Comparison of ENCODE assay signal across 30 cellular contexts in genomic region chr3:46918202-46918601, GRCh38. TPM values are rescaled to one million over a fixed set of nuclear protein-coding genes. Genes with fewer than 3 reads are reported as not detected.
"Had no signal": no experiment of that assay in that cellular context is flagged by ENCODE, and none has a peak within 500 bp of the region (broad histone marks: within the 10 kb centered on the region; RNA-seq: fewer than 3 reads in every experiment).

No MANE protein-coding gene starts in this region.

- H3K4me3 ChIP-seq: adrenal gland, breast epithelium, Peyer's patch, SJCRH30 had no signal

- H3K4me1 ChIP-seq: breast epithelium had no signal

- H3K9me3 ChIP-seq: breast epithelium, Peyer's patch had no signal

- H3K27ac ChIP-seq: adrenal gland, breast epithelium, Peyer's patch, RWPE1, SJCRH30 had no signal

- H3K27me3 Mint-ChIP-seq: activated CD8-positive, alpha-beta T cell treated with anti-CD3 and anti-CD28 coated beads for 36 hours; activated naive CD8-positive, alpha-beta T cell had no signal

- H3K4me3 Mint-ChIP-seq: activated CD8-positive, alpha-beta T cell treated with anti-CD3 and anti-CD28 coated beads for 36 hours; activated naive CD8-positive, alpha-beta T cell; activated T-cell treated with anti-CD3 and anti-CD28 coated beads, Interleukin-2, amount 50 U/mL, for 72 hours had no signal

- DNase-seq: activated CD4-positive, alpha-beta T cell treated with anti-CD3 and anti-CD28 coated beads for 4 hours; activated CD8-positive, alpha-beta memory T cell treated with anti-CD3 and anti-CD28 coated beads, Interleukin-2, amount 50 U/mL, for 4 hours; activated CD8-positive, alpha-beta T cell treated with anti-CD3 and anti-CD28 coated beads for 36 hours; activated gamma-delta T cell treated with Interleukin-2 at 50 U/mL for 16 hours; activated T-cell treated with anti-CD3 and anti-CD28 coated beads, Interleukin-2, amount 50 U/mL, for 72 hours; anterior cingulate cortex; caudate nucleus; Kasumi-1; NCI-H1105 treated with DMSO at 0.1 percent for 48 hours; NCI-H1436 treated with DMSO at 0.1 percent for 48 hours; NCI-H187; NCI-H2081; NCI-H2171; NCI-H2227 treated with DMSO at 0.1 percent for 48 hours; NCI-H446 treated with DMSO at 0.1 percent for 48 hours; NCI-H524 treated with DMSO at 0.1 percent for 48 hours; NCI-H748 treated with DMSO at 0.1 percent for 48 hours; OCI-M1; Peyer's patch; Right ventricle myocardium superior; SJCRH30; SW 1271 had no signal

- H3K36me3 ChIP-seq: breast epithelium had no signal

- ATAC-seq: activated CD4-positive, CD25-positive, alpha-beta regulatory T cell treated with anti-CD3 and anti-CD28 coated beads, Interleukin-2, amount 50 U/mL, for 24 hours; activated CD8-positive, alpha-beta T cell treated with anti-CD3 and anti-CD28 coated beads for 36 hours; activated T-cell treated with anti-CD3 and anti-CD28 coated beads, Interleukin-2, amount 50 U/mL, for 72 hours; SK-N-SH treated with all-trans-retinoic acid at 6 μM for 48 hours had no signal

- H3K27ac Mint-ChIP-seq: activated T-cell treated with anti-CD3 and anti-CD28 coated beads, Interleukin-2, amount 50 U/mL, for 72 hours; activated T-helper 2 cell treated with anti-CD3 and anti-CD28 coated beads, Interferon-gamma antibody, Interleukin-2, Interleukin-4, amounts not matched to agents 10 μg/mL and 5 μg/mL and 100 μg/mL, durations not matched to agents 14 hours and 24 hours and 36 hours had no signal

- H3K27me3 ChIP-seq: adrenal gland, breast epithelium, Peyer's patch, SJCRH30 had no signal

RNA-seq across cellular contexts. Expression of gene PTH1R, which starts 40.7 kb away (rescaled TPM):
- total RNA-seq: activated CD8-positive, alpha-beta T cell treated with anti-CD3 and anti-CD28 coated beads for 36 hours; activated T-cell treated with anti-CD3 and anti-CD28 coated beads, Interleukin-2, amount 50 U/mL, for 72 hours; activated T-helper 2 cell treated with anti-CD3 and anti-CD28 coated beads, Interferon-gamma antibody, Interleukin-2, Interleukin-4, amounts not matched to agents 10 μg/mL and 5 μg/mL and 100 μg/mL, durations not matched to agents 14 hours and 24 hours and 36 hours; T-helper 1 cell treated with Interleukin-12 subunit alpha and Interleukin-12 subunit beta and Interleukin-4 antibody, amounts not matched to agents 30 ng/mL and 1 ng/mL, for 36 hours had no signal

RNA-seq across cellular contexts. Expression of gene MYL3, which starts 55.0 kb away (rescaled TPM):
- total RNA-seq: activated CD8-positive, alpha-beta T cell treated with anti-CD3 and anti-CD28 coated beads for 36 hours; activated T-cell treated with anti-CD3 and anti-CD28 coated beads, Interleukin-2, amount 50 U/mL, for 72 hours; activated T-helper 2 cell treated with anti-CD3 and anti-CD28 coated beads, Interferon-gamma antibody, Interleukin-2, Interleukin-4, amounts not matched to agents 10 μg/mL and 5 μg/mL and 100 μg/mL, durations not matched to agents 14 hours and 24 hours and 36 hours; SJCRH30; T-helper 1 cell treated with Interleukin-12 subunit alpha and Interleukin-12 subunit beta and Interleukin-4 antibody, amounts not matched to agents 30 ng/mL and 1 ng/mL, for 36 hours had no signal
